8 cellular contexts compared by ENCODE assay signal in the genomic region with DNA sequence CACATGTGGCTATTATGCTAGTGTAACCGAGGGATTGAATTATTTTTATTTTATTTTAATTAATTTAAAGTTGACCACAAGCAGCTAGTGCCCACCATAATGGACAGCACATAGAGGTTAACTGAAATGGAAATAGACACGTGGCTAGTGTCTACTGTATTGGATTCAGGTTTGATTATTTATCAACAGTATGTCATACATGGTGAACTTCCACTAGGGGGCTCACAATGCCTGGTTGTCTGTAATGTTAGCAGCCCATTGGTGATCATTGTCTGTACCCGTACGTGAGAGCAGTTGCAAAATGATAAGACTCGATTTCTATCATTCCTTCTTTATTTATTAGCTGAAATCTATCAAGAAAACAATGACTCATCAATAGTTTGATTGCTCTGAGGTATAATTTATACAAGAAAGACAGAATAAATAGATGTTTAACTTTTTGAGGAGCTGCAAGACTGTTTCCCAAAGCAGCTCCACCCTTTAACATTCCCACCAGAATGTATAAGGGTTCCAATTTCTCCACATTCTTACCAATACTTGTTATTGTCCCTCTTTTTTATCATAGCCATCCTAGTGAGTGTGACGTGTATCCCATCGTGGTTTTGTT.
A peak's percentile ranks its signal among the peaks of the same experiment; 100 is the strongest.
DNase-seq lines count a peak whose midpoint lies in the region; ATAC-seq and TF ChIP-seq lines count a peak whose summit lies in the region.

No MANE protein-coding gene starts in this region.

- H3K9me3 ChIP-seq in NT2/D1 (ENCODE audit: insufficient read depth, low read length): no peaks in the 10 kb centered on the region

- H3K27ac Mint-ChIP-seq in activated T-helper 1 cell treated with anti-CD3 and anti-CD28 coated beads, Interleukin-12 subunit alpha, Interleukin-12 subunit beta, Interleukin-2, Interleukin-4 antibody, amounts not matched to agents 30 ng/mL and 10 ng/mL and 1 ng/mL, durations not matched to agents 14 hours and 24 hours and 36 hours: no peak overlapping the region
- H3K27ac Mint-ChIP-seq in osteocyte (ENCODE audit: unreplicated experiment): no peak overlapping the region

- no peaks in the 10 kb centered on the region for H3K9me3 Mint-ChIP-seq in activated T-helper 1 cell treated with anti-CD3 and anti-CD28 coated beads, Interleukin-12 subunit alpha, Interleukin-12 subunit beta, Interleukin-2, Interleukin-4 antibody, amounts not matched to agents 30 ng/mL and 10 ng/mL and 1 ng/mL, durations not matched to agents 14 hours and 24 hours and 36 hours
- no peaks in the 10 kb centered on the region for H3K9me3 Mint-ChIP-seq in osteocyte (ENCODE audit: unreplicated experiment)

- DNase-seq in Daoy (ENCODE audit: low read depth) (peak; percentile 54), HS-5 (ENCODE audit: low read depth) (peak; percentile 47), NT2/D1 (ENCODE audit: low read depth, low spot score) (peak; percentile 50), foreskin keratinocyte (peak; percentile 23 to 55), osteocyte (ENCODE audit: extremely low spot score, unreplicated experiment) (peak; percentile 77)
- DNase-seq in activated T-helper 1 cell treated with anti-CD3 and anti-CD28 coated beads, Interleukin-12 subunit alpha, Interleukin-12 subunit beta, Interleukin-2, Interleukin-4 antibody, amounts not matched to agents 30 ng/mL and 10 ng/mL and 1 ng/mL, durations not matched to agents 14 hours and 24 hours and 36 hours (ENCODE audit: low spot score): peak; percentile 26

- H3K27me3 Mint-ChIP-seq in activated T-helper 1 cell treated with anti-CD3 and anti-CD28 coated beads, Interleukin-12 subunit alpha, Interleukin-12 subunit beta, Interleukin-2, Interleukin-4 antibody, amounts not matched to agents 30 ng/mL and 10 ng/mL and 1 ng/mL, durations not matched to agents 14 hours and 24 hours and 36 hours (ENCODE audit: insufficient read depth): peaks cover 11% of the 10 kb centered on the region
- peaks cover 28% of the 10 kb centered on the region for H3K27me3 Mint-ChIP-seq in osteocyte (ENCODE audit: unreplicated experiment)

- H3K4me1 ChIP-seq in NT2/D1 (ENCODE audit: insufficient read depth, insufficient read length) (no peaks in the 10 kb centered on the region), foreskin keratinocyte (peaks cover 10% of the 10 kb centered on the region)

- ATAC-seq in GM21360 (IDR thresholded peaks at IDR 0.05; ENCODE audit: unreplicated experiment) (peak; percentile 88), foreskin keratinocyte (peak; percentile 76), HG02970 (IDR thresholded peaks at IDR 0.05; ENCODE audit: low FRiP score, unreplicated experiment) (no peak)

- H3K27me3 ChIP-seq in NT2/D1 (ENCODE audit: insufficient read depth, insufficient read length) (peaks cover 3% of the 10 kb centered on the region), foreskin keratinocyte (no peaks in the 10 kb centered on the region)

- peaks cover 4% of the 10 kb centered on the region for H3K4me1 Mint-ChIP-seq in activated T-helper 1 cell treated with anti-CD3 and anti-CD28 coated beads, Interleukin-12 subunit alpha, Interleukin-12 subunit beta, Interleukin-2, Interleukin-4 antibody, amounts not matched to agents 30 ng/mL and 10 ng/mL and 1 ng/mL, durations not matched to agents 14 hours and 24 hours and 36 hours (ENCODE audit: low read depth)
- H3K4me1 Mint-ChIP-seq in osteocyte (ENCODE audit: unreplicated experiment): peaks cover 9% of the 10 kb centered on the region

- intact Hi-C loops in activated T-helper 1 cell treated with anti-CD3 and anti-CD28 coated beads, Interleukin-12 subunit alpha, Interleukin-12 subunit beta, Interleukin-2, Interleukin-4 antibody, amounts not matched to agents 30 ng/mL and 10 ng/mL and 1 ng/mL, durations not matched to agents 14 hours and 24 hours and 36 hours (cut with micrococcal nuclease): loop anchor here (1.0 to 10.0 kb wide), 6 partner anchors 25 to 866 kb away; no protein-coding TSS in a partner anchor

- H3K27ac ChIP-seq in foreskin keratinocyte: no peak overlapping the region

- no peak overlapping the region for H3K4me3 Mint-ChIP-seq in activated T-helper 1 cell treated with anti-CD3 and anti-CD28 coated beads, Interleukin-12 subunit alpha, Interleukin-12 subunit beta, Interleukin-2, Interleukin-4 antibody, amounts not matched to agents 30 ng/mL and 10 ng/mL and 1 ng/mL, durations not matched to agents 14 hours and 24 hours and 36 hours
- H3K4me3 Mint-ChIP-seq in osteocyte (ENCODE audit: unreplicated experiment): no peak overlapping the region

- H3K4me3 ChIP-seq in NT2/D1 (ENCODE audit: insufficient read length, low read depth): no peak overlapping the region

- no peaks in the 10 kb centered on the region for H3K36me3 ChIP-seq in NT2/D1 (ENCODE audit: insufficient read depth, insufficient read length, low read length)

- TF ChIP-seq CTCF in foreskin keratinocyte (conservative IDR thresholded peaks at IDR 0.05) (peak; percentile 85), osteocyte (IDR thresholded peaks at IDR 0.05) (peak; percentile 87)

- no peaks in the 10 kb centered on the region for H3K36me3 Mint-ChIP-seq in activated T-helper 1 cell treated with anti-CD3 and anti-CD28 coated beads, Interleukin-12 subunit alpha, Interleukin-12 subunit beta, Interleukin-2, Interleukin-4 antibody, amounts not matched to agents 30 ng/mL and 10 ng/mL and 1 ng/mL, durations not matched to agents 14 hours and 24 hours and 36 hours (ENCODE audit: low read depth)
- H3K36me3 Mint-ChIP-seq in osteocyte (ENCODE audit: unreplicated experiment): no peaks in the 10 kb centered on the region

- no peak overlapping the region for H3K9ac ChIP-seq in NT2/D1 (ENCODE audit: insufficient read length, low read depth)

Comparison
In these comparisons a context has a peak if more than half of its experiments do, and no peak if none do; other contexts are left out.
1. DNase-seq: peak in every context shown above with its lines; median percentile 77 in osteocyte; 54 in Daoy; 50 in NT2/D1; 47 in HS-5; 39 in foreskin keratinocyte; 26 in activated T-helper 1 cell treated with anti-CD3 and anti-CD28 coated beads, Interleukin-12 subunit alpha, Interleukin-12 subunit beta, Interleukin-2, Interleukin-4 antibody, amounts not matched to agents 30 ng/mL and 10 ng/mL and 1 ng/mL, durations not matched to agents 14 hours and 24 hours and 36 hours.